27 cellular contexts compared by ENCODE assay signal in the genomic region with DNA sequence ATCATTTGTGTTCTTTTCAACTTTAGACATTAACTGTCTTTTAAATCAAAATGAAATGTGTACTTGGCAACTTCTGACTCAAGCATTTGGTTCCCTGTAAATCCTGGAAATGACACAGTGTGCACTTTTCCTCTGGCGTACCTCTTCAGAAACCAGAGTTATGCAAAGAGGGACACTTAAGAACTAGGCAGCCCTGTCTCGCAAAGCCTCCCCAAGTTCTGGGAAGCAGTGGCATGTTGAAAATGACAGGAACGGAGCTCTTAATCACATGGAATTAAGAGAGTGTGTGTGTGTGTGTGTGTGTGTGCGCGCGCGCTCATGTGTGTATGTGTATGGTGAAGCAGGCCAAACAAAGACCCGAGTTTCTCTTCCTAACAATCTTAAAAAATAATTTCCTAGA.
"Had no signal": no experiment of that assay in that cellular context is flagged by ENCODE, and none has a peak within 500 bp of the region (broad histone marks: within the 10 kb centered on the region; RNA-seq: fewer than 3 reads in every experiment).

No MANE protein-coding gene starts in this region.

- H3K4me3 ChIP-seq: coronary artery, esophagus muscularis mucosa, heart right ventricle, neural progenitor cell, prostate gland, right atrium auricular region, stomach, tibial artery, uterus had no signal

- H3K27ac ChIP-seq: coronary artery, esophagus muscularis mucosa, heart right ventricle, neural progenitor cell, prostate gland, right atrium auricular region, stomach, tibial artery, uterus had no signal

- H2AFZ ChIP-seq: neural progenitor cell had no signal

- H3K27me3 ChIP-seq: esophagus muscularis mucosa, heart right ventricle, neural progenitor cell, right atrium auricular region, stomach, tibial artery, uterus had no signal

- H3K9me3 ChIP-seq: prostate gland, stomach, tibial artery, uterus had no signal

- H3K9ac ChIP-seq: neural progenitor cell had no signal

- DNase-seq: dermis blood vessel endothelial cell; effector memory CD4-positive, alpha-beta T cell; foreskin melanocyte; glutamatergic neuron; heart right ventricle; hypothalamus; immature natural killer cell; islet precursor cell; kidney glomerular epithelial cell; left colon; left ventricle myocardium superior; mesenchymal stem cell; midbrain; naive thymus-derived CD4-positive, alpha-beta T cell; stimulated activated CD4-positive, alpha-beta T cell treated with anti-CD3 and anti-CD28 coated beads, Interleukin-2, amount 100 ng/mL, for 24 hours; stimulated activated CD4-positive, alpha-beta T cell treated with anti-CD3 and anti-CD28 coated beads, Interleukin-4, amount 100 ng/mL, for 24 hours; stimulated activated naive CD4-positive, alpha-beta T cell treated with Interleukin-2 at 50 U/mL for 16 hours; stomach; tibial artery; uterus had no signal

- H3K4me1 ChIP-seq: heart right ventricle, prostate gland, right atrium auricular region, tibial artery, uterus had no signal

- H3K4me2 ChIP-seq: neural progenitor cell had no signal

- ATAC-seq: heart right ventricle; left colon; left ventricle myocardium superior; naive thymus-derived CD4-positive, alpha-beta T cell; sciatic nerve; stimulated activated effector memory CD8-positive, alpha-beta T cell treated with anti-CD3 and anti-CD28 coated beads, Interleukin-12 subunit alpha, Interleukin-12 subunit beta, amount 100 ng/mL, for 72 hours had no signal

- H3K36me3 ChIP-seq: esophagus muscularis mucosa, heart right ventricle, neural progenitor cell, prostate gland, right atrium auricular region, stomach, tibial artery, uterus had no signal
